In the genomic region with DNA sequence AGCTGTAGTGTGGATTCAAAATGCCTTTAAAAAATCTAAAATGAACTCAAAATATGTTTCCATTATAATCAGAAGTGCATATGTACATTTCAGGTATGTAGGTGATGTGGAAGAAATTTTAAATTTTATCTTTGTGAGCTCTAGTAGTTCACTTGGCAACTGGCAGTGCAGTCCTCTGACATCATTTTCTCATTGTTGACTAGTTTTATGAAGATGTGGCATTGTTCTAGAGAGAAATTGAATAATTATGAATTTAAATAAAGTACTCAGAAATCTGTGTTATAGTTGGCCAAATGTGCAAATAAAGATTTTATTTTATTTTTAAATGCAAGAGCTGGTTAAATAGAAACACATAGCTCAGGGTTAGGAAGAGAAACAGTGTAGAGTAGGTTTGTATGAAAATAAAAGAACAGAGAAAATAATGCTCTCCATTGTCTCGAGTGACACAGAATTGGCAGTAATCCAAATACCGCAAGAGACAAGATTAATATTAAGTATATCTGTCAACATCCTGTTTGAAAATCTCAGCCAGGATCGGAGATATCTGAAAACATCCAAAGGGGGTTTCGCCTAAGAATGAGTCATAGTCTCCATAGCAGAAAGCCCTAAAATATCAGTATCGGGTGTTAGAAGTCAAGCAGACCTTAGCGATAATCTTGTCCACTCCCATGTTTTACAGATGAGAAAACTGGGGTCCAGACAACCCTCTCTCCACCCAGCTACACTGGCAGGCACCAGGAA, we compare ENCODE assay signal across 8 cellular contexts.
A peak's percentile ranks its signal among the peaks of the same experiment; 100 is the strongest.
DNase-seq lines count a peak whose midpoint lies in the region; ATAC-seq, FAIRE-seq and TF ChIP-seq lines count a peak whose summit lies in the region.
"Had no signal": no experiment of that assay in that cellular context is flagged by ENCODE, and none has a peak within 500 bp of the region (broad histone marks: within the 10 kb centered on the region; RNA-seq: fewer than 3 reads in every experiment).

No MANE protein-coding gene starts in this region.

- no peak overlapping the region for H3K27ac ChIP-seq in GM23338 (ENCODE audit: low read depth)

- no peaks in the 10 kb centered on the region for H3K36me3 ChIP-seq in GM23338 (ENCODE audit: insufficient read depth)

- H3K4me2 ChIP-seq in GM23338 = no peak overlapping the region

- H4K20me1 ChIP-seq in GM23338 (replicated peaks; ENCODE audit: insufficient read depth) = no peaks in the 10 kb centered on the region

- H3K4me1 Mint-ChIP-seq in effector memory CD8-positive, alpha-beta T cell (ENCODE audit: low read depth in 2 of 2) = no peaks in the 10 kb centered on the region
- H3K4me1 Mint-ChIP-seq in GM23338 = peaks cover 5% of the 10 kb centered on the region
- H3K4me1 Mint-ChIP-seq: memory B cell had no signal

- H3K27me3 Mint-ChIP-seq in effector memory CD8-positive, alpha-beta T cell = no peaks in the 10 kb centered on the region
- peaks cover 2% of the 10 kb centered on the region for H3K27me3 Mint-ChIP-seq in GM23338 (ENCODE audit: insufficient read depth, low read depth, poor library complexity)

- peaks cover 7% of the 10 kb centered on the region; the same call in 1 of the 2 replicates for H3K4me1 ChIP-seq in GM23338 (ENCODE audit: insufficient read depth)

- H2AFZ ChIP-seq in GM23338 = no peak overlapping the region

- H3K9me3 Mint-ChIP-seq in effector memory CD8-positive, alpha-beta T cell = no peaks in the 10 kb centered on the region
- H3K9me3 Mint-ChIP-seq in GM23338 = no peaks in the 10 kb centered on the region
- H3K9me3 Mint-ChIP-seq: memory B cell had no signal

- H3K4me3 ChIP-seq in skeletal muscle cell (ENCODE audit: low read depth, low read length) (no peak overlapping the region), GM23338 (no peak overlapping the region)

- no peaks in the 10 kb centered on the region for H3F3A ChIP-seq in GM23338 (replicated peaks; ENCODE audit: low read depth)

- peak overlapping the region; percentile 6 to 21 for H3K27ac Mint-ChIP-seq in effector memory CD8-positive, alpha-beta T cell
- no peak overlapping the region for H3K27ac Mint-ChIP-seq in GM23338
- H3K27ac Mint-ChIP-seq: memory B cell had no signal

- TF ChIP-seq CTCF in GM23338 (conservative IDR thresholded peaks at IDR 0.05; ENCODE audit: low read depth in 2 of 2) = no peak

- peaks cover 6% of the 10 kb centered on the region; the same call in 1 of the 2 replicates for H3K9me2 ChIP-seq in GM23338 (ENCODE audit: insufficient read depth)

- H3K27me3 ChIP-seq in GM23338 (ENCODE audit: insufficient read depth) = no peaks in the 10 kb centered on the region

- DNase-seq in GM18507 (ENCODE audit: extremely low spot score, insufficient read length, low read depth) (no peak), NCI-H2227 treated with DMSO at 0.1 percent for 48 hours (lab: John Stamatoyannopoulos, UW) (peak; percentile 15), skeletal muscle cell (ENCODE audit: low read depth) (peak; percentile 48), NOMO-1 treated with dmso at 0.1 percent for 144 hours (lab: John Stamatoyannopoulos, UW; ENCODE audit: unreplicated experiment) (no peak), GM23338 (ENCODE audit: low spot score) (no peak)
- peak in 1 of 3 experiments; percentile 3 for DNase-seq in effector memory CD8-positive, alpha-beta T cell

- no peaks in the 10 kb centered on the region for H3K36me3 Mint-ChIP-seq in effector memory CD8-positive, alpha-beta T cell (ENCODE audit: insufficient read depth)
- H3K36me3 Mint-ChIP-seq in GM23338 (ENCODE audit: low read depth) = no peaks in the 10 kb centered on the region
- H3K36me3 Mint-ChIP-seq: memory B cell had no signal

- ATAC-seq in effector memory CD8-positive, alpha-beta T cell (replicated peaks) = peak; percentile 86
- ATAC-seq in GM23338 (no peak), GM21528 (IDR thresholded peaks at IDR 0.05; ENCODE audit: low FRiP score, unreplicated experiment) (no peak)

- peak overlapping the region in 1 of 2 donors; percentile 42 for H3K4me3 Mint-ChIP-seq in effector memory CD8-positive, alpha-beta T cell
- no peak overlapping the region for H3K4me3 Mint-ChIP-seq in GM23338
- H3K4me3 Mint-ChIP-seq: memory B cell had no signal

- no peaks in the 10 kb centered on the region for H3K79me2 ChIP-seq in GM23338 (replicated peaks; ENCODE audit: insufficient read depth)

- FAIRE-seq in GM18507 (lab: Jason Lieb, UNC) = peak; percentile 12

TF ChIP-seq in GM23338, 12 proteins besides CTCF, POLR2A, EP300 and RAD21:
- TF ChIP-seq EZH2phosphoT487 (IDR thresholded peaks at IDR 0.05; ENCODE audit: unreplicated experiment) (no peak), CREB1 (CRISPR knock-in tag; IDR thresholded peaks at IDR 0.05; ENCODE audit: low read depth) (no peak), POLR2AphosphoS5 (IDR thresholded peaks at IDR 0.05; ENCODE audit: low read depth) (no peak)

Comparison
In these comparisons a context has a peak if more than half of its experiments do, and no peak if none do; other contexts are left out.
1. DNase-seq: peak in NCI-H2227 treated with DMSO at 0.1 percent for 48 hours (single experiment) and skeletal muscle cell (single experiment); none in GM18507 (single experiment), NOMO-1 treated with dmso at 0.1 percent for 144 hours (single experiment) and GM23338 (single experiment).